ENCODE assay signal across 8 cellular contexts in the genomic region with DNA sequence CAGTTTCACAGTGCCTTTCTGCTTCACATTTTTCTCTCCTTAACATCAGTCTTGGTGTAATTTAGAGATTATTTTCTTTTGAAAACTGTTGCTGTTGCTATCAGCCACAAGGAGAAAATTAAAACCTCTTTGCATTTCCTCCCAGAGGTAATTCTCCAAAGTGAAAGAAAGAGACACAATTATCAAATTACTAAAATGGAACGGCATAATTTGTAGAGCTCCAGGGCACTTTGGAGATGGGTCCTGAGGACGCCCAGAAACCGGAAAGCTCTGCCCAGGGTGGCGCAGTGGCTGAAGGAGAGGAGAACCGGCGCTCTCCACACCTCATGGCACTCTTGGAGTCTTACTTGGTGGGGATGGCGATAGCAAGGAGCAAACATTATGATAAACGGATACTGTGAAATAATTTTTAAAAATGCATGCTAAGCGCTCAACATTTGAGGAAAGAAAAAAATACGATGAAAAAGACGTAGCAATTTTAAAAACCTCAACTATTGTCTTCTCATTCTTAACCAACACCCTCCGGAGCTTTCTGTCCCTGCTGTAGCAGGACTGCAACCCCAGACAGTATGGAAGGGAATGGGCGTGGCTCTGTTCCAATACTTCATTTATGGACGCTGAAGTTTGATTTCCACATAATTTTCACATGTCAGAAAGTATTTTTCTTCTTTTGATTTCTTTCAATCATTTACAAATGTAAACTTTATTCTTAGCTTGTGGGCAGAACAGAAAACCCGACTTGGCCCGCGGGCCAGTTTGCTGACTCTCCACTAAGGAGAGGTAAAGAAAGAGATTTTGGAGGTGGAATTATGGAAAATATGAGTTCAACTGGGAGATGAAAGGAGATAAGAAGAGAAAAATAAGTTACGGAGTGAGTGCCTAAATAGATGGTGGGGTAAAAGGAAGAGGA. TPM values are rescaled to one million over a fixed set of nuclear protein-coding genes. Genes with fewer than 3 reads are reported as not detected.
DNase-seq lines count a peak whose midpoint lies in the region; ATAC-seq and TF ChIP-seq lines count a peak whose summit lies in the region.

No MANE protein-coding gene starts in this region.

- no peaks in the 10 kb centered on the region for H3K27me3 ChIP-seq in kidney epithelial cell (ENCODE audit: control insufficient read depth, insufficient read depth, low read length)

- H3K27ac ChIP-seq in substantia nigra (ENCODE audit: low read depth, low read length, poor library complexity, severe bottlenecking): peak overlapping the region; percentile 4

- ATAC-seq in GM18517 (IDR thresholded peaks at IDR 0.05; ENCODE audit: unreplicated experiment) (no peak), HG02884 (IDR thresholded peaks at IDR 0.05; ENCODE audit: unreplicated experiment) (no peak)

- DNase-seq in GM12864 (ENCODE audit: low read depth) (no peak), NCI-H526 (lab: John Stamatoyannopoulos, UW) (peak; percentile 73 to 74), astrocyte of the hippocampus (ENCODE audit: low read depth, low spot score) (peak; percentile 48), kidney epithelial cell (ENCODE audit: low read depth) (no peak), substantia nigra (lab: John Stamatoyannopoulos, UW) (no peak), NCI-H345 treated with DMSO at 0.1 percent for 48 hours (lab: John Stamatoyannopoulos, UW; ENCODE audit: unreplicated experiment) (no peak)

- H3K4me3 ChIP-seq in GM12864 (ENCODE audit: low read depth, low read length): peak overlapping the region; percentile 63
- peak overlapping the region; percentile 76 for H3K4me3 ChIP-seq in kidney epithelial cell (ENCODE audit: low read depth, low read length)

- TF ChIP-seq CTCF in GM12864 (IDR thresholded peaks at IDR 0.05; ENCODE audit: low read depth, low read length, missing control alignments) (no peak), kidney epithelial cell (IDR thresholded peaks at IDR 0.05; ENCODE audit: insufficient read depth, low read length, poor library complexity, severe bottlenecking) (no peak)

- H3K36me3 ChIP-seq in kidney epithelial cell (ENCODE audit: control insufficient read depth, insufficient read depth, low read length): no peaks in the 10 kb centered on the region

RNA-seq across cellular contexts. Expression of a gene that starts 1.1 kb away (rescaled TPM):
- total RNA-seq in kidney epithelial cell: 826 and 967 TPM in 2 replicates

RNA-seq across cellular contexts. Expression of a gene that starts 42.0 kb away (rescaled TPM):
- 207 and 230 TPM in 2 replicates for total RNA-seq in kidney epithelial cell

RNA-seq across cellular contexts. Expression of a gene that starts 53.2 kb away (rescaled TPM):
- not detected in 2 replicates for total RNA-seq in kidney epithelial cell

Comparison
In these comparisons a context has a peak if more than half of its experiments do, and no peak if none do; other contexts are left out.
1. DNase-seq: peak in NCI-H526 (2 of 2) and astrocyte of the hippocampus (single experiment); none in GM12864 (single experiment), kidney epithelial cell (single experiment), substantia nigra (0 of 49) and NCI-H345 treated with DMSO at 0.1 percent for 48 hours (single experiment).